In the genomic region with DNA sequence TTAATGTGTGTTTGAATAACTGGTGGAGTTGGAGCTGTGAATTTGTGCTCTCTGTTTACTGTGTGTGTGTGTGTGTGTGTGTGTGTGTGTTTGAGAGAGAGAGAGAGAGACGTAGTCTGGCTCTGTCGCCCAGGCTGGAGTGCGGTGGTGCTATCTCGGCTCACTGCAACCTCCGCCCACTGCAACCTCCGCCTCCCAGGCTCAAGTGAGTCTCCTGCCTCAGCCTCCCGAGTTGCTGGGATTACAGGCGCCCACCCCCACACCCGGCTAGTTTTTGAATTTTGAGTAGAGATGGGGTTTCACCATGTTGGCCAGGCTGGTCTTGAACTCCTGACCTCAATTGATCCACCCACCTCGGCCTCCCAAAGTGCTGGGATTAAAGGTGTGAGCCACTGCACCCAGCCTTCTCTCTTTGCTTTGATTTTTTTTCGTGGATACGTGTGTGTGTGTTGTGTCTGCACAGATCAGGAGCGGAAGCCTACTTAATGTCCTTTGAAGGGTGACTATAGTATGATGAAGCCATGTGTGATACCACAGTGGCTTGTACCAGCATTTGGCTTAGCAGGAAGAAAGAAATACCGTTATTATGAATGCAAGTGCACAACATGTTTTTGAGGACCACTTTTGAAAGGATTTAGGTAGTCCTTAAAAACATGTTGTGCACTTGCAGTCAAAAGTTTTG, we compare ENCODE assay signal across 8 cellular contexts. TPM values are rescaled to one million over a fixed set of nuclear protein-coding genes. Genes with fewer than 3 reads are reported as not detected.
DNase-seq lines count a peak whose midpoint lies in the region; ATAC-seq and TF ChIP-seq lines count a peak whose summit lies in the region.
"Not testable (repeated sequence)": the region's sequence is repeated elsewhere in the genome, so short reads cannot be mapped to it uniquely, and the experiment has no call there.

No MANE protein-coding gene starts in this region.

- intact Hi-C loops in PC-3 (cut with micrococcal nuclease), result loop anchor here (5.0 kb wide), 1 partner anchor 52 kb away; no protein-coding TSS in a partner anchor
- intact Hi-C loops in naive thymus-derived CD4-positive, alpha-beta T cell (cut with micrococcal nuclease), result loop anchor here (1.0 to 5.0 kb wide), 4 partner anchors 29 to 38 kb away; no protein-coding TSS in a partner anchor
- intact Hi-C loops in tibial artery (cut with DNase I; ENCODE audit: low total_unique reads), result not testable (repeated sequence)

- not testable (repeated sequence) for H3K27ac ChIP-seq in PC-3 (ENCODE audit: low read length); cardiac muscle cell; tibial artery
- peak overlapping the region; percentile 89 for H3K27ac ChIP-seq in angular gyrus (ENCODE audit: low read depth, low read length)
- peak overlapping the region; percentile 87 for H3K27ac ChIP-seq in naive thymus-derived CD4-positive, alpha-beta T cell (ENCODE audit: low read depth, low read length)

- not testable (repeated sequence) for H3K4me1 ChIP-seq in PC-3 (ENCODE audit: insufficient read depth, low read length); cardiac muscle cell (ENCODE audit: low read depth)
- peaks cover 34 to 37% of the 10 kb centered on the region in 2 donors for H3K4me1 ChIP-seq in naive thymus-derived CD4-positive, alpha-beta T cell (ENCODE audit: control insufficient read depth in 2 of 2, insufficient read depth in 2 of 2, low read length in 2 of 2)
- H3K4me1 ChIP-seq in tibial artery, result peaks cover 0 to 20% (median 13%) of the 10 kb centered on the region in 4 donors

- peak overlapping the region; percentile 87 to 99 (median 96) for H3K4me3 Mint-ChIP-seq in naive thymus-derived CD4-positive, alpha-beta T cell

- not testable (repeated sequence) for H3K27me3 Mint-ChIP-seq in naive thymus-derived CD4-positive, alpha-beta T cell

- ATAC-seq in PC-3, result not testable (repeated sequence)
- ATAC-seq in naive thymus-derived CD4-positive, alpha-beta T cell, result peak; percentile 36

- not testable (repeated sequence) for H3K9me2 ChIP-seq in PC-3 (replicated peaks; ENCODE audit: low read length)

- peak overlapping the region; percentile 93 for H2AFZ ChIP-seq in PC-3 (ENCODE audit: low read length)

- H3K27me3 ChIP-seq in PC-3 (ENCODE audit: low read length); cardiac muscle cell; naive thymus-derived CD4-positive, alpha-beta T cell (ENCODE audit: control insufficient read depth in 2 of 2, insufficient read depth in 2 of 2, low read length in 2 of 2); tibial artery: not testable (repeated sequence)

- H3K36me3 ChIP-seq in PC-3 (ENCODE audit: low read depth, low read length); cardiac muscle cell; tibial artery: not testable (repeated sequence)
- H3K36me3 ChIP-seq in naive thymus-derived CD4-positive, alpha-beta T cell (ENCODE audit: control insufficient read depth in 2 of 3, insufficient read depth in 3 of 3, low read length in 3 of 3), result peaks cover 0 to 15% (median 0%) of the 10 kb centered on the region in 3 experiments

- TF ChIP-seq CTCF in PC-3 (conservative IDR thresholded peaks at IDR 0.05; ENCODE audit: low read depth, low read length); cardiac muscle cell (IDR thresholded peaks at IDR 0.05; ENCODE audit: low read depth, low read length); tibial artery (IDR thresholded peaks at IDR 0.05): not testable (repeated sequence)

- not testable (repeated sequence) for BruUV-seq in PC-3 (replicated peaks; lab: Mats Ljungman, UMichigan)

- not testable (repeated sequence) for H4K20me1 ChIP-seq in PC-3 (ENCODE audit: low read length)

- H3F3A ChIP-seq in PC-3 (ENCODE audit: low read length, unreplicated experiment), result not testable (repeated sequence)

- H3K9me3 Mint-ChIP-seq in naive thymus-derived CD4-positive, alpha-beta T cell, result not testable (repeated sequence)

- H3K9me3 ChIP-seq in PC-3 (ENCODE audit: low read length); cardiac muscle cell (ENCODE audit: low read depth); naive thymus-derived CD4-positive, alpha-beta T cell (ENCODE audit: control insufficient read depth in 2 of 3, low read length in 3 of 3); tibial artery: not testable (repeated sequence)

- H3K79me2 ChIP-seq in PC-3 (ENCODE audit: low read length), result not testable (repeated sequence)

- not testable (repeated sequence) for DNase-seq in PC-3; cardiac muscle cell (ENCODE audit: low read depth in 1 of 2, low spot score in 1 of 2); tibial artery
- peak; percentile 20 for DNase-seq in activated CD8-positive, alpha-beta memory T cell treated with anti-CD3 and anti-CD28 coated beads, Interleukin-2, amount 50 U/mL, for 24 hours (ENCODE audit: extremely low read depth)
- peak in 8 of 9 donors; percentile 22 to 62 (median 43) for DNase-seq in naive thymus-derived CD4-positive, alpha-beta T cell
- DNase-seq in stimulated activated CD4-positive, alpha-beta T cell treated with anti-CD3 and anti-CD28 coated beads, Interleukin-1b, Interleukin-23, amount 100 ng/mL, for 24 hours (ENCODE audit: low read depth in 4 of 4, low spot score in 1 of 4), result peak in 3 of 4 experiments; percentile 5 to 24 (median 20)

- H3K4me2 ChIP-seq in PC-3 (ENCODE audit: low read length), result peak overlapping the region; percentile 90

- POLR2A ChIA-PET in PC-3 (lab: Charles Lee; ENCODE audit: unreplicated experiment), result interaction anchor here (0.6 kb wide), 2 partner anchors 72 to 1083 kb away, joined by 3 read pairs; a partner anchor contains a TSS
- POLR2A ChIA-PET in naive thymus-derived CD4-positive, alpha-beta T cell (lab: Charles Lee), result interaction anchor here (0.8 to 4.6 kb wide), 20 partner anchors 10 to 451 kb away, joined by 3 to 100 read pairs (median 6); a partner anchor contains a TSS

- H3K9ac ChIP-seq in PC-3 (ENCODE audit: low read length), result not testable (repeated sequence)

- peaks cover 40 to 78% (median 55%) of the 10 kb centered on the region in 7 donors for H3K4me1 Mint-ChIP-seq in naive thymus-derived CD4-positive, alpha-beta T cell

- peak overlapping the region; percentile 87 to 99 (median 96) for H3K27ac Mint-ChIP-seq in naive thymus-derived CD4-positive, alpha-beta T cell

- peak overlapping the region; percentile 70; the same call in 1 of the 2 replicates for H3K4me3 ChIP-seq in GM08714 (ENCODE audit: low read length)
- H3K4me3 ChIP-seq in PC-3 (ENCODE audit: low read length), result peak overlapping the region; percentile 69
- H3K4me3 ChIP-seq in cardiac muscle cell, result peak overlapping the region; percentile 38
- peak overlapping the region; percentile 89 for H3K4me3 ChIP-seq in naive thymus-derived CD4-positive, alpha-beta T cell (ENCODE audit: low read length)
- H3K4me3 ChIP-seq in tibial artery, result peak overlapping the region; percentile 50 to 61

- CTCF ChIA-PET in PC-3 (lab: Charles Lee), result interaction anchor here (0.6 to 1.0 kb wide), 2 partner anchors 52 to 451 kb away, joined by 3 to 12 read pairs; a partner anchor contains a TSS
- CTCF ChIA-PET in naive thymus-derived CD4-positive, alpha-beta T cell (lab: Charles Lee), result interaction anchor here (0.6 to 3.9 kb wide), 12 partner anchors 8 to 78 kb away, joined by 3 to 18 read pairs (median 6); a partner anchor contains a TSS

- peaks cover 3 to 27% (median 10%) of the 10 kb centered on the region in 5 donors for H3K36me3 Mint-ChIP-seq in naive thymus-derived CD4-positive, alpha-beta T cell

RNA-seq across cellular contexts. Expression of a gene that starts 1.5 kb away (rescaled TPM):
- total RNA-seq in PC-3 (2014; rRNA removed) (1.1 and 1.2 TPM in 2 replicates), cardiac muscle cell (1.7 and 2.2 TPM in 2 replicates)
- polyA plus RNA-seq in cardiac muscle cell, result 0.99 and 2.0 TPM in 2 replicates
- total RNA-seq in naive thymus-derived CD4-positive, alpha-beta T cell, result 10 to 100 TPM; 30.3 to 59.8 (median 37.1) TPM
- polyA plus RNA-seq in naive thymus-derived CD4-positive, alpha-beta T cell, result 10 to 100 TPM; 20.9 to 64.7 TPM

Comparison
In these comparisons a context has a peak if more than half of its experiments do, and no peak if none do; other contexts are left out.
1. H3K4me3 ChIP-seq: peak in every context shown above with its lines; median percentile 89 in naive thymus-derived CD4-positive, alpha-beta T cell; 70 in GM08714; 69 in PC-3; 56 in tibial artery; 38 in cardiac muscle cell.